Comparison of ENCODE assay signal across 24 cellular contexts in the genomic region with DNA sequence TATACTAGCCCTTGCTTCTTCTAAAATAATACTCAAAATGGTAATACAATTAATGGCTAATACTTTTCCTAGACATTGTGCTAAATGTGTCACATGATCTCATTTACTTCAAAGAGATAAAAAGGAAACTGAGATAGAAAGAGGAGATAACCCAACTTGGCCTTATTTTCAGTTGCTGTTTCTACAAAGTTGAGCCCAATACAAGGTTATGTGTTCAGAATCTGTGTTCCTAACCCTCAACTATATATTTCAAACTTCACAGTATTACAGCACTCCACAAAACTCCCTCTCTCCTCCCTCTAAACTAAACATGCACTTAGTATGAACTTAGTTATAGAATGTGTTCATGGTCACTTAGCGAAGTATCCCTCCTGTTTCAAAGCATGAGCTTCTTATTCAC.
DNase-seq lines count a peak whose midpoint lies in the region; TF ChIP-seq lines count a peak whose summit lies in the region.
"Had no signal": no experiment of that assay in that cellular context is flagged by ENCODE, and none has a peak within 500 bp of the region (broad histone marks: within the 10 kb centered on the region; RNA-seq: fewer than 3 reads in every experiment).

No MANE protein-coding gene starts in this region.

- 0 out of 2 replicates have a peak overlapping the region, but pooled peaks have one; percentile 10 for H3K4me3 ChIP-seq in SK-N-MC
- H3K4me3 ChIP-seq: BLaER1, GM12878 had no signal

- 0 out of 2 replicates have a peak overlapping the region, but pooled peaks have one; percentile 5 for H3K27ac ChIP-seq in SK-N-MC
- H3K27ac ChIP-seq: BLaER1 had no signal

- H3K9me3 ChIP-seq in SK-N-MC (ENCODE audit: low read depth, low read length): no peaks in the 10 kb centered on the region
- H3K9me3 ChIP-seq: BE2C, BLaER1 had no signal

- DNase-seq in HT-29 (ENCODE audit: low spot score) (peak; percentile 3), SK-N-MC (ENCODE audit: low read depth, low spot score) (no peak), mesothelial cell of epicardium (ENCODE audit: low spot score in 2 of 2, unreplicated experiment in 2 of 2) (no peak), OCI-M1 (lab: John Stamatoyannopoulos, UW) (no peak), NK-92 (lab: John Stamatoyannopoulos, UW; ENCODE audit: unreplicated experiment) (no peak), immature natural killer cell (no peak)
- DNase-seq: 8988T; ACHN; BE2C; C1 segment of cervical spinal cord; CD4-positive, alpha-beta memory T cell; CD4-positive, CD25-positive, alpha-beta regulatory T cell; CD8-positive, alpha-beta memory T cell; COR-L47; DMS 273 treated with DMSO at 0.1 percent for 48 hours; DMS153; DMS53; DMS79; DND-41; EL; GDM1 had no signal

- H3K9me3 Mint-ChIP-seq in mesothelial cell of epicardium (peaks cover 10% of the 10 kb centered on the region), immature natural killer cell (peaks cover 0 to 11% (median 4%) of the 10 kb centered on the region in 6 donors)
- H3K9me3 Mint-ChIP-seq: CD14-positive monocyte had no signal

- peak overlapping the region; percentile 4 for H3K27ac Mint-ChIP-seq in mesothelial cell of epicardium
- no peak overlapping the region for H3K27ac Mint-ChIP-seq in immature natural killer cell
- H3K27ac Mint-ChIP-seq: CD14-positive monocyte; CD4-positive, alpha-beta memory T cell; CD4-positive, CD25-positive, alpha-beta regulatory T cell; CD8-positive, alpha-beta memory T cell had no signal

- no peaks in the 10 kb centered on the region for H3K27me3 Mint-ChIP-seq in mesothelial cell of epicardium (ENCODE audit: low read depth)
- no peaks in the 10 kb centered on the region for H3K27me3 Mint-ChIP-seq in immature natural killer cell (ENCODE audit: low read depth in 3 of 3)
- H3K27me3 Mint-ChIP-seq: CD4-positive, alpha-beta memory T cell; CD4-positive, CD25-positive, alpha-beta regulatory T cell; CD8-positive, alpha-beta memory T cell had no signal

- H3K9ac ChIP-seq in SK-N-MC (ENCODE audit: insufficient read length): no peak overlapping the region
- H3K9ac ChIP-seq: BLaER1 had no signal

- H3K36me3 Mint-ChIP-seq in mesothelial cell of epicardium (no peaks in the 10 kb centered on the region), immature natural killer cell (no peaks in the 10 kb centered on the region)
- H3K36me3 Mint-ChIP-seq: CD14-positive monocyte; CD4-positive, alpha-beta memory T cell; CD4-positive, CD25-positive, alpha-beta regulatory T cell; CD8-positive, alpha-beta memory T cell had no signal

- H3K4me3 Mint-ChIP-seq in mesothelial cell of epicardium: no peak overlapping the region
- H3K4me3 Mint-ChIP-seq in immature natural killer cell: no peak overlapping the region
- H3K4me3 Mint-ChIP-seq: CD14-positive monocyte; CD4-positive, alpha-beta memory T cell; CD4-positive, CD25-positive, alpha-beta regulatory T cell; CD8-positive, alpha-beta memory T cell had no signal

- TF ChIP-seq CTCF in mesothelial cell of epicardium (IDR thresholded peaks at IDR 0.05; ENCODE audit: unreplicated experiment): no peak

- H3K36me3 ChIP-seq in SK-N-MC (ENCODE audit: insufficient read depth, low read length): no peaks in the 10 kb centered on the region
- H3K36me3 ChIP-seq: BE2C, BLaER1 had no signal

- H3K4me1 Mint-ChIP-seq in mesothelial cell of epicardium (peaks cover 20% of the 10 kb centered on the region), immature natural killer cell (no peaks in the 10 kb centered on the region)
- H3K4me1 Mint-ChIP-seq: CD14-positive monocyte; CD4-positive, alpha-beta memory T cell; CD4-positive, CD25-positive, alpha-beta regulatory T cell; CD8-positive, alpha-beta memory T cell had no signal
